ENCODE assay signal across 8 cellular contexts in the genomic region with DNA sequence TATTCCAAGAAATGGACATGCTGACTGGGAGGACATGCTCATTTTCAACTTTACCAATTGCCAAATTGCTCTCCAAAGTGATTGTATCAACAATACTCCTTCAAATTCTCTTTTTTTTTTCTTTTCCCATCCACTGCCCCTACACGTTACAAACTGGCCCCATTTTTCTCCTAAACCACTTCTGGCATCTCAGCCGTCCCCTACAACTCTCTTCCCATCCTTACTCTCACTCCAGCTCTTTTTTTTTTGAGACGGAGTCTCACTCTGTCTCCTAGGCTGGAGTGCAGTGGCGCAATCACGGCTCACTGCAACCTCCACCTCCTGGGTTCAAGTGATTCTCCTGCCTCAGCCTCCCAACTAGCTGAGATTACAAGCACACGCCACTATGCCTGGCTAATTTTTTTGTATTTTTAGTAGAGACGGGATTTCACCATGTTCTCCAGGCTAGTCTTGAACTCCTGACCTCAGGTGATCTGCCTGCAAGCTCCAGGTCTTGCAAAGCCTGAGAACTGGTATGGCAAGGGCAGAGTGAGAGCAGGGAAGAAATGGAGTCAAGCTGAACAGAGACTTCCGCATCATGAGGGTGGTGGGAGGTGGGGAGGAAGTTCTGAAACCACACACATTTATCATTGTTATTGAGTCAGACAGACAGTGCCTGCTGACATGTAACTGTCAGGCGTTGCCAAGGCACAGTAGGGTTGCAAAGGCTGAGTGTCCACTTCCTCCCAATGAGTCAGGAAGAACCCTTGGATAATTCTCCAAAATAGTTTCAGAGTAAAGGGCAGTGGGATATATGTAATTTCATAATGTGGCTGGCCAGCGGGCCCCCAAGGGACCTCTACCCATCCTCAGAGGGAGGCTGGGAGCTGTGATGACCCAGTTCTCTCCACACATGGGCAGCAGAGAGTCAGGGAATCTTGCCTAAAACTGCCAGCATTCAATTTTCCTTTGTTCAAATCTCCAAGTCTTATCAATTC. TPM values are rescaled to one million over a fixed set of nuclear protein-coding genes. Genes with fewer than 3 reads are reported as not detected.
DNase-seq lines count a peak whose midpoint lies in the region; ATAC-seq, FAIRE-seq and TF ChIP-seq lines count a peak whose summit lies in the region.

No MANE protein-coding gene starts in this region.

- H3K36me3 Mint-ChIP-seq in activated T-cell treated with anti-CD3 and anti-CD28 coated beads, Interleukin-2, amount 50 U/mL, for 24 hours (ENCODE audit: low read depth), result no peaks in the 10 kb centered on the region

- TF ChIP-seq POLR2A in H54 (IDR thresholded peaks at IDR 0.05; ENCODE audit: low read depth, low read length), result no peak
- TF ChIP-seq POLR2A in Peyer's patch (IDR thresholded peaks at IDR 0.05), result no peak
- TF ChIP-seq POLR2A in gastroesophageal sphincter (IDR thresholded peaks at IDR 0.05), result no peak

- 52 to 70% methylated on average over 4 to 8 of the region's 10 CpGs for WGBS in gastroesophageal sphincter (ENCODE audit: low coverage in 1 of 2), 2 donors

- H3K27ac ChIP-seq in BLaER1 treated with 17β-estradiol and CSF1 and Interleukin-3, amounts not matched to agents 10 nM and 100 nM, result peak overlapping the region; percentile 73 to 95 (median 91)
- H3K27ac ChIP-seq in Peyer's patch (peak overlapping the region in 3 of 4 donors; percentile 49 to 65 (median 61)), gastroesophageal sphincter (no peak overlapping the region)

- H3K9me3 ChIP-seq in BLaER1 treated with 17β-estradiol and CSF1 and Interleukin-3, amounts not matched to agents 10 nM and 100 nM (replicated peaks in 1 of 11), result no peaks in the 10 kb centered on the region
- no peaks in the 10 kb centered on the region for H3K9me3 ChIP-seq in Peyer's patch
- H3K9me3 ChIP-seq in gastroesophageal sphincter, result no peaks in the 10 kb centered on the region

- peak overlapping the region; percentile 90 for H3K27ac Mint-ChIP-seq in activated T-cell treated with anti-CD3 and anti-CD28 coated beads, Interleukin-2, amount 50 U/mL, for 24 hours

- H3K27me3 Mint-ChIP-seq in activated T-cell treated with anti-CD3 and anti-CD28 coated beads, Interleukin-2, amount 50 U/mL, for 24 hours, result no peaks in the 10 kb centered on the region

- no peaks in the 10 kb centered on the region for H3K27me3 ChIP-seq in BLaER1 treated with 17β-estradiol and CSF1 and Interleukin-3, amounts not matched to agents 10 nM and 100 nM
- H3K27me3 ChIP-seq in Peyer's patch, result no peaks in the 10 kb centered on the region
- peaks cover 13% of the 10 kb centered on the region for H3K27me3 ChIP-seq in gastroesophageal sphincter

- H3K9me3 Mint-ChIP-seq in activated T-cell treated with anti-CD3 and anti-CD28 coated beads, Interleukin-2, amount 50 U/mL, for 24 hours, result no peaks in the 10 kb centered on the region

- DNase-seq in H54 (ENCODE audit: insufficient read length, low spot score) (peak; percentile 48), Peyer's patch (peak in 2 of 3 donors; percentile 63 to 87), NCI-H748 treated with DMSO at 0.1 percent for 48 hours (lab: John Stamatoyannopoulos, UW) (no peak), NCI-H146 (lab: John Stamatoyannopoulos, UW) (no peak)
- peak; percentile 68 for DNase-seq in activated T-cell treated with anti-CD3 and anti-CD28 coated beads, Interleukin-2, amount 50 U/mL, for 24 hours
- peak; percentile 46 for DNase-seq in stimulated activated CD4-positive, alpha-beta T cell treated with anti-CD3 and anti-CD28 coated beads, Interleukin-12 subunit alpha, Interleukin-12 subunit beta, amount 100 ng/mL, for 4 hours

- H3K4me2 ChIP-seq in BLaER1 treated with 17β-estradiol and CSF1 and Interleukin-3, amounts not matched to agents 10 nM and 100 nM, result peak overlapping the region; percentile 68 to 94 (median 85)

- peaks cover 28% of the 10 kb centered on the region for H3K4me1 Mint-ChIP-seq in activated T-cell treated with anti-CD3 and anti-CD28 coated beads, Interleukin-2, amount 50 U/mL, for 24 hours (ENCODE audit: low read depth)

- H3K4me3 Mint-ChIP-seq in activated T-cell treated with anti-CD3 and anti-CD28 coated beads, Interleukin-2, amount 50 U/mL, for 24 hours, result peak overlapping the region; percentile 41

- peak; percentile 82 for ATAC-seq in gastroesophageal sphincter

- H3K36me3 ChIP-seq in BLaER1 treated with 17β-estradiol and CSF1 and Interleukin-3, amounts not matched to agents 10 nM and 100 nM, result no peaks in the 10 kb centered on the region
- no peaks in the 10 kb centered on the region for H3K36me3 ChIP-seq in Peyer's patch
- no peaks in the 10 kb centered on the region for H3K36me3 ChIP-seq in gastroesophageal sphincter

- peak overlapping the region in 6 of 10 experiments; percentile 6 to 37 (median 14); a peak in 6 of 20 replicates for H3K4me3 ChIP-seq in BLaER1 treated with 17β-estradiol and CSF1 and Interleukin-3, amounts not matched to agents 10 nM and 100 nM
- no peak overlapping the region for H3K4me3 ChIP-seq in Peyer's patch
- no peak overlapping the region for H3K4me3 ChIP-seq in gastroesophageal sphincter

- no peak for TF ChIP-seq EP300 in gastroesophageal sphincter (IDR thresholded peaks at IDR 0.05)

- peak in 2 of 6 experiments; percentile 12 to 15 for TF ChIP-seq CTCF in Peyer's patch (IDR thresholded peaks at IDR 0.05)
- TF ChIP-seq CTCF in gastroesophageal sphincter (IDR thresholded peaks at IDR 0.05), result no peak

- FAIRE-seq in H54 (lab: Jason Lieb, UNC), result peak; percentile 58

- H3K4me1 ChIP-seq in BLaER1 treated with 17β-estradiol and CSF1 and Interleukin-3, amounts not matched to agents 10 nM and 100 nM, result peaks cover 38 to 78% (median 57%) of the 10 kb centered on the region in 10 experiments
- peaks cover 0 to under 1% (median 0%) of the 10 kb centered on the region in 4 donors for H3K4me1 ChIP-seq in Peyer's patch
- H3K4me1 ChIP-seq in gastroesophageal sphincter, result peaks cover 0 to under 1% (median 0%) of the 10 kb centered on the region in 3 donors

- peak overlapping the region; percentile 56 to 78 (median 74) for H3K9ac ChIP-seq in BLaER1 treated with 17β-estradiol and CSF1 and Interleukin-3, amounts not matched to agents 10 nM and 100 nM

- no peaks in the 10 kb centered on the region for H4K20me1 ChIP-seq in BLaER1 treated with 17β-estradiol and CSF1 and Interleukin-3, amounts not matched to agents 10 nM and 100 nM

RNA-seq across cellular contexts. Expression of a gene that starts 17.4 kb away (rescaled TPM):
- not detected for total RNA-seq in Peyer's patch
- not detected for total RNA-seq in gastroesophageal sphincter

RNA-seq across cellular contexts. Expression of a gene that starts 33.6 kb away (rescaled TPM):
- total RNA-seq in Peyer's patch, result 100 to 1,000 TPM in 3 of 4 donors, 10 to 100 TPM in 1; 89.6 to 224 (median 157) TPM
- total RNA-seq in gastroesophageal sphincter, result 100 to 1,000 TPM; 190 to 309 (median 205) TPM

RNA-seq across cellular contexts. Expression of a gene that starts 42.0 kb away (rescaled TPM):
- total RNA-seq in Peyer's patch (not detected), gastroesophageal sphincter (not detected)

Comparison
In these comparisons a context has a peak if more than half of its experiments do, and no peak if none do; other contexts are left out.
1. H3K27ac ChIP-seq: peak in BLaER1 treated with 17β-estradiol and CSF1 and Interleukin-3, amounts not matched to agents 10 nM and 100 nM (11 of 11) and Peyer's patch (3 of 4); none in gastroesophageal sphincter (0 of 4).
2. H3K4me3 ChIP-seq: peak in BLaER1 treated with 17β-estradiol and CSF1 and Interleukin-3, amounts not matched to agents 10 nM and 100 nM (6 of 10); none in Peyer's patch (0 of 4) and gastroesophageal sphincter (0 of 2).
3. DNase-seq: peak in H54 (single experiment), Peyer's patch (2 of 3), activated T-cell treated with anti-CD3 and anti-CD28 coated beads, Interleukin-2, amount 50 U/mL, for 24 hours (single experiment) and stimulated activated CD4-positive, alpha-beta T cell treated with anti-CD3 and anti-CD28 coated beads, Interleukin-12 subunit alpha, Interleukin-12 subunit beta, amount 100 ng/mL, for 4 hours (single experiment); none in NCI-H748 treated with DMSO at 0.1 percent for 48 hours (single experiment) and NCI-H146 (single experiment).